In genomic region chr1:215192306-215192705, GRCh38 we compare ENCODE assay signal across 20 cellular contexts.
DNase-seq lines count a peak whose midpoint lies in the region; ATAC-seq, FAIRE-seq and TF ChIP-seq lines count a peak whose summit lies in the region.
"Had no signal": no experiment of that assay in that cellular context is flagged by ENCODE, and none has a peak within 500 bp of the region (broad histone marks: within the 10 kb centered on the region; RNA-seq: fewer than 3 reads in every experiment).

No MANE protein-coding gene starts in this region.

- H3K27me3 Mint-ChIP-seq in astrocyte (ENCODE audit: low read depth, unreplicated experiment) = no peaks in the 10 kb centered on the region
- H3K27me3 Mint-ChIP-seq: stimulated activated naive CD8-positive, alpha-beta T cell treated with anti-CD3 and anti-CD28 coated beads, Interleukin-15, amount 100 ng/mL, for 72 hours had no signal

- no peak overlapping the region for H3K9ac ChIP-seq in astrocyte (ENCODE audit: low read length)

- no peak for ATAC-seq in GM19035 (IDR thresholded peaks at IDR 0.05; ENCODE audit: unreplicated experiment)
- no peak for ATAC-seq in HG03439 (IDR thresholded peaks at IDR 0.05; ENCODE audit: unreplicated experiment)
- ATAC-seq: natural killer cell; stimulated activated naive CD8-positive, alpha-beta T cell treated with anti-CD3 and anti-CD28 coated beads, Interleukin-15, amount 100 ng/mL, for 72 hours had no signal

- H2AFZ ChIP-seq in astrocyte (ENCODE audit: low read depth, low read length) = no peak overlapping the region
- H2AFZ ChIP-seq: PC-9 had no signal

- H3K4me3 Mint-ChIP-seq in astrocyte (ENCODE audit: unreplicated experiment) = no peak overlapping the region
- H3K4me3 Mint-ChIP-seq: activated naive CD8-positive, alpha-beta T cell; natural killer cell; stimulated activated naive CD8-positive, alpha-beta T cell treated with anti-CD3 and anti-CD28 coated beads, Interleukin-15, amount 100 ng/mL, for 72 hours had no signal

- TF ChIP-seq CTCF in astrocyte (IDR thresholded peaks at IDR 0.05; ENCODE audit: insufficient read depth, low read depth, low read length) (no peak), tibial artery (IDR thresholded peaks at IDR 0.05) (no peak)

- DNase-seq in A172 (ENCODE audit: low spot score) (peak; percentile 8), GM04503 (ENCODE audit: low read depth) (peak; percentile 73), astrocyte (ENCODE audit: low read depth) (peak; percentile 84), glomerular visceral epithelial cell (ENCODE audit: extremely low spot score) (peak; percentile 11), NCI-H2107 (lab: John Stamatoyannopoulos, UW) (no peak), tibial artery (no peak)
- DNase-seq: activated CD4-positive, alpha-beta T cell treated with anti-CD3 and anti-CD28 coated beads, Interleukin-2, amount 50 U/mL, for 48 hours; activated T-cell treated with anti-CD3 and anti-CD28 coated beads, Interleukin-2, amount 50 U/mL, for 48 hours; Caco-2; central memory CD4-positive, alpha-beta T cell; GDM1; natural killer cell; NCI-H1048; NCI-H748 treated with DMSO at 0.1 percent for 48 hours; PC-9; stimulated activated naive CD8-positive, alpha-beta T cell treated with anti-CD3 and anti-CD28 coated beads, Interleukin-15, amount 100 ng/mL, for 72 hours had no signal

- H3K27me3 ChIP-seq in astrocyte (ENCODE audit: insufficient read depth, low read length) (no peaks in the 10 kb centered on the region), tibial artery (no peaks in the 10 kb centered on the region)

- peaks cover 3% of the 10 kb centered on the region for H3K9me3 Mint-ChIP-seq in astrocyte (ENCODE audit: unreplicated experiment)
- H3K9me3 Mint-ChIP-seq: stimulated activated naive CD8-positive, alpha-beta T cell treated with anti-CD3 and anti-CD28 coated beads, Interleukin-15, amount 100 ng/mL, for 72 hours had no signal

- H3K9me3 ChIP-seq in astrocyte (ENCODE audit: insufficient read depth, low read depth, low read length) (no peaks in the 10 kb centered on the region), tibial artery (no peaks in the 10 kb centered on the region)
- H3K9me3 ChIP-seq: Caco-2 had no signal

- no peaks in the 10 kb centered on the region for H3K36me3 ChIP-seq in astrocyte (ENCODE audit: insufficient read depth, low read length)
- H3K36me3 ChIP-seq in tibial artery = no peaks in the 10 kb centered on the region

- H3K27ac ChIP-seq in astrocyte (ENCODE audit: low read depth, low read length) = no peak overlapping the region
- H3K27ac ChIP-seq in tibial artery = no peak overlapping the region
- H3K27ac ChIP-seq: PC-9 had no signal

- H4K20me1 ChIP-seq in astrocyte (ENCODE audit: insufficient read depth, low read length) = no peaks in the 10 kb centered on the region

- no peak for FAIRE-seq in astrocyte (lab: Jason Lieb, UNC)

- H3K79me2 ChIP-seq in astrocyte (ENCODE audit: insufficient read depth, low read length) = no peaks in the 10 kb centered on the region

- H3K4me2 ChIP-seq in astrocyte (ENCODE audit: low read length) = peak overlapping the region; percentile 36
- H3K4me2 ChIP-seq: PC-9 had no signal

- H3K4me1 Mint-ChIP-seq in astrocyte (ENCODE audit: low read depth, unreplicated experiment) = peaks cover 3% of the 10 kb centered on the region
- H3K4me1 Mint-ChIP-seq: natural killer cell; stimulated activated naive CD8-positive, alpha-beta T cell treated with anti-CD3 and anti-CD28 coated beads, Interleukin-15, amount 100 ng/mL, for 72 hours had no signal

- H3K27ac Mint-ChIP-seq in astrocyte (ENCODE audit: unreplicated experiment) = no peak overlapping the region
- H3K27ac Mint-ChIP-seq: activated naive CD8-positive, alpha-beta T cell; natural killer cell; stimulated activated naive CD8-positive, alpha-beta T cell treated with anti-CD3 and anti-CD28 coated beads, Interleukin-15, amount 100 ng/mL, for 72 hours had no signal

- H3K4me3 ChIP-seq in astrocyte (ENCODE audit: insufficient read depth, low read depth, low read length) (no peak overlapping the region), tibial artery (no peak overlapping the region)
- H3K4me3 ChIP-seq: lung, PC-9 had no signal

- no peaks in the 10 kb centered on the region for H3K36me3 Mint-ChIP-seq in astrocyte (ENCODE audit: low read depth, unreplicated experiment)
- H3K36me3 Mint-ChIP-seq: activated naive CD8-positive, alpha-beta T cell; natural killer cell had no signal

- H3K4me1 ChIP-seq in astrocyte (ENCODE audit: insufficient read depth, low read length) = no peaks in the 10 kb centered on the region
- H3K4me1 ChIP-seq in tibial artery = no peaks in the 10 kb centered on the region

- intact Hi-C loops in tibial artery (cut with DNase I; ENCODE audit: low total_unique reads) = no loop called here

Comparison
In these comparisons a context has a peak if more than half of its experiments do, and no peak if none do; other contexts are left out.
1. DNase-seq: peak in A172 (single experiment), GM04503 (single experiment), astrocyte (single experiment) and glomerular visceral epithelial cell (single experiment); none in NCI-H2107 (single experiment) and tibial artery (0 of 2).